ENCODE assay signal across 8 cellular contexts in genomic region chr6:37432590-37432915, GRCh38. TPM values are rescaled to one million over a fixed set of nuclear protein-coding genes. Genes with fewer than 3 reads are reported as not detected.
DNase-seq lines count a peak whose midpoint lies in the region; ATAC-seq, FAIRE-seq and TF ChIP-seq lines count a peak whose summit lies in the region.

No MANE protein-coding gene starts in this region.

- H4K8ac ChIP-seq in neuronal stem cell (ENCODE audit: low read depth, low read length): no peak overlapping the region

- no peaks in the 10 kb centered on the region for H3K79me1 ChIP-seq in neuronal stem cell (ENCODE audit: low read depth, low read length)

- DNase-seq in endothelial cell of umbilical vein (ENCODE audit: low read depth, low spot score) (no peak), neuronal stem cell (ENCODE audit: low spot score) (no peak), NCI-H187 (lab: John Stamatoyannopoulos, UW) (no peak), NCI-H524 treated with DMSO at 0.1 percent for 48 hours (lab: John Stamatoyannopoulos, UW) (no peak), posterior cingulate gyrus (no peak), dermis blood vessel endothelial cell (no peak)

- CTCF ChIA-PET in endothelial cell of umbilical vein (lab: Charles Lee): interaction anchor here (1.5 kb wide), 1 partner anchor 133 kb away, joined by 3 read pairs; no protein-coding TSS in a partner anchor

- H3K4me3 ChIP-seq in OCI-LY1 (ENCODE audit: low read depth, low read length, poor library complexity, severe bottlenecking) (peak overlapping the region; percentile 88), endothelial cell of umbilical vein (replicated peaks in 1 of 3; ENCODE audit: insufficient read depth in 1 of 3, low read depth in 1 of 3, low read length in 3 of 3) (peak overlapping the region; percentile 85 to 88 (median 87)), neuronal stem cell (ENCODE audit: low read length in 2 of 2) (peak overlapping the region; percentile 90)

- BruUV-seq in endothelial cell of umbilical vein (replicated peaks; lab: Mats Ljungman, UMichigan): TSS peak; percentile 92

- H3K23ac ChIP-seq in neuronal stem cell (ENCODE audit: low read depth, low read length, poor library complexity): no peak overlapping the region

- H3K36me3 ChIP-seq in OCI-LY1 (ENCODE audit: insufficient read depth, low read length): peaks cover 14% of the 10 kb centered on the region
- H3K36me3 ChIP-seq in endothelial cell of umbilical vein (ENCODE audit: control insufficient read depth in 2 of 2, extremely low read depth in 1 of 2, insufficient read depth in 2 of 2, low read length in 2 of 2): peaks cover 0 to 7% of the 10 kb centered on the region in 2 experiments
- H3K36me3 ChIP-seq in neuronal stem cell (replicated peaks in 1 of 2; ENCODE audit: control insufficient read depth in 2 of 2, insufficient read depth in 2 of 2, low read length in 2 of 2): peaks cover 10 to 21% of the 10 kb centered on the region in 2 donors

- dilution Hi-C loops in endothelial cell of umbilical vein (cut with MboI; ENCODE audit: extremely low pct_ligation_motif_present, low sequenced_read_pairs): no loop called here

- ATAC-seq in GM19463 (IDR thresholded peaks at IDR 0.05; ENCODE audit: unreplicated experiment): peak; percentile 2

- no peak overlapping the region for H2BK12ac ChIP-seq in neuronal stem cell (ENCODE audit: low read length)

- peak overlapping the region; percentile 76 for H3K4me2 ChIP-seq in OCI-LY1 (ENCODE audit: low read length)
- peak overlapping the region; percentile 95 for H3K4me2 ChIP-seq in endothelial cell of umbilical vein (ENCODE audit: insufficient read depth, low read length)
- H3K4me2 ChIP-seq in neuronal stem cell (ENCODE audit: insufficient read depth, low read length, poor library complexity, severe bottlenecking): peak overlapping the region; percentile 42

- H3K9me1 ChIP-seq in endothelial cell of umbilical vein (replicated peaks; ENCODE audit: control insufficient read depth, extremely low read depth, insufficient read depth, low read length): no peaks in the 10 kb centered on the region

- TF ChIP-seq CTCF in OCI-LY1 (IDR thresholded peaks at IDR 0.05; ENCODE audit: low read length): no peak
- no peak for TF ChIP-seq CTCF in endothelial cell of umbilical vein (IDR thresholded peaks at IDR 0.05; ENCODE audit: extremely low read depth in 1 of 2, insufficient read depth in 1 of 2, low read depth in 1 of 2, low read length in 2 of 2)

- H2AFZ ChIP-seq in OCI-LY1 (ENCODE audit: low read length): peak overlapping the region; percentile 97
- peak overlapping the region; percentile 99 for H2AFZ ChIP-seq in endothelial cell of umbilical vein (ENCODE audit: low read depth, low read length)
- H2AFZ ChIP-seq in neuronal stem cell (ENCODE audit: low read length): peak overlapping the region; percentile 85

- H3K27me3 ChIP-seq in OCI-LY1 (ENCODE audit: insufficient read depth, low read length) (no peaks in the 10 kb centered on the region), endothelial cell of umbilical vein (ENCODE audit: control insufficient read depth in 2 of 2, insufficient read depth in 2 of 2, low read length in 2 of 2) (peaks cover 2 to 7% of the 10 kb centered on the region in 2 experiments), neuronal stem cell (ENCODE audit: control insufficient read depth in 3 of 3, insufficient read depth in 3 of 3, low read depth in 1 of 3, low read length in 3 of 3) (peaks cover 0 to 3% (median 0%) of the 10 kb centered on the region in 3 experiments)

- no peaks in the 10 kb centered on the region for H3K9me3 ChIP-seq in OCI-LY1 (ENCODE audit: low read length)
- no peaks in the 10 kb centered on the region for H3K9me3 ChIP-seq in endothelial cell of umbilical vein (replicated peaks; ENCODE audit: control insufficient read depth, insufficient read depth, low read length)
- H3K9me3 ChIP-seq in neuronal stem cell (replicated peaks in 1 of 2; ENCODE audit: control insufficient read depth in 2 of 2, insufficient read depth in 1 of 2, low read depth in 1 of 2, low read length in 2 of 2): no peaks in the 10 kb centered on the region

- H3K79me2 ChIP-seq in OCI-LY1 (ENCODE audit: insufficient read depth, low read length) (no peaks in the 10 kb centered on the region), endothelial cell of umbilical vein (ENCODE audit: control insufficient read depth, insufficient read depth, low read length) (peaks cover 13% of the 10 kb centered on the region)

- peak overlapping the region; percentile 32 for H3K27ac ChIP-seq in OCI-LY1 (ENCODE audit: low read depth, low read length, poor library complexity, severe bottlenecking)
- H3K27ac ChIP-seq in endothelial cell of umbilical vein (ENCODE audit: insufficient read depth, low read depth, low read length): peak overlapping the region; percentile 31
- no peak overlapping the region for H3K27ac ChIP-seq in neuronal stem cell (replicated peaks; ENCODE audit: low read length)

- H3K4ac ChIP-seq in neuronal stem cell (ENCODE audit: low read length): no peak overlapping the region

- no peak for FAIRE-seq in endothelial cell of umbilical vein (lab: Jason Lieb, UNC)

- no peaks in the 10 kb centered on the region for H3F3A ChIP-seq in OCI-LY1 (ENCODE audit: insufficient read depth, low read length)

- no peak overlapping the region for H2BK120ac ChIP-seq in neuronal stem cell (ENCODE audit: low read depth, low read length)

- H3K9ac ChIP-seq in OCI-LY1 (ENCODE audit: low read length): peak overlapping the region; percentile 90
- peak overlapping the region; percentile 80 for H3K9ac ChIP-seq in endothelial cell of umbilical vein (replicated peaks; ENCODE audit: extremely low read depth, insufficient read depth, low read length)
- no peak overlapping the region for H3K9ac ChIP-seq in neuronal stem cell (ENCODE audit: low read depth, low read length, poor library complexity)

- no peak overlapping the region for H3K18ac ChIP-seq in neuronal stem cell (ENCODE audit: low read length)

- H4K20me1 ChIP-seq in OCI-LY1 (ENCODE audit: insufficient read depth, low read length) (no peaks in the 10 kb centered on the region), endothelial cell of umbilical vein (replicated peaks; ENCODE audit: control insufficient read depth, extremely low read depth, insufficient read depth, low read length) (no peaks in the 10 kb centered on the region)

- intact Hi-C loops in endothelial cell of umbilical vein (cut with micrococcal nuclease) (no loop called here), posterior cingulate gyrus (cut with DNase I) (no loop called here)

- H3K9me2 ChIP-seq in OCI-LY1 (ENCODE audit: low read depth, low read length): no peaks in the 10 kb centered on the region

- H4K91ac ChIP-seq in neuronal stem cell (ENCODE audit: low read depth, low read length, poor library complexity): no peak overlapping the region

- H3K14ac ChIP-seq in neuronal stem cell (ENCODE audit: low read length): no peak overlapping the region

- POLR2A ChIA-PET in endothelial cell of umbilical vein (lab: Charles Lee): no interaction called here

- TF ChIP-seq POLR2A in endothelial cell of umbilical vein (IDR thresholded peaks at IDR 0.05; ENCODE audit: low read depth, low read length): no peak

- H3K4me1 ChIP-seq in OCI-LY1 (ENCODE audit: insufficient read depth, low read length, severe bottlenecking): peaks cover 31% of the 10 kb centered on the region
- peaks cover 13% of the 10 kb centered on the region for H3K4me1 ChIP-seq in endothelial cell of umbilical vein (ENCODE audit: control insufficient read depth, extremely low read depth, insufficient read depth, low read length)
- H3K4me1 ChIP-seq in neuronal stem cell (ENCODE audit: control insufficient read depth in 2 of 2, insufficient read depth in 1 of 2, low read depth in 1 of 2, low read length in 2 of 2): peaks cover 2 to 4% of the 10 kb centered on the region in 2 donors

- no peak overlapping the region for H2AK5ac ChIP-seq in neuronal stem cell (ENCODE audit: low read depth, low read length)

- no peak overlapping the region for H2BK15ac ChIP-seq in neuronal stem cell (ENCODE audit: low read length)

- no CpG with 5 or more reads among the region's 7 CpGs for WGBS in neuronal stem cell (ENCODE audit: extremely low coverage in 2 of 2, insufficient read length in 2 of 2, insufficient replicate concordance in 1 of 2), 2 donors

- no peak overlapping the region for H2BK5ac ChIP-seq in neuronal stem cell (ENCODE audit: low read length)

TF ChIP-seq in endothelial cell of umbilical vein, 7 proteins besides CTCF, POLR2A, EP300 and RAD21:
- TF ChIP-seq EZH2 (IDR thresholded peaks at IDR 0.05; ENCODE audit: borderline replicate concordance, low read depth, low read length, severe bottlenecking) (no peak), MYC (IDR thresholded peaks at IDR 0.05; ENCODE audit: low read depth, low read length) (no peak), GATA2 (IDR thresholded peaks at IDR 0.05; ENCODE audit: insufficient read depth, insufficient read length, low read depth, low read length) (no peak), JUN (IDR thresholded peaks at IDR 0.05; ENCODE audit: borderline replicate concordance, insufficient read depth, insufficient read length, low read depth) (no peak), POLR2AphosphoS5 (IDR thresholded peaks at IDR 0.05; ENCODE audit: insufficient read depth, low read depth, low read length) (no peak), FOS (IDR thresholded peaks at IDR 0.05; ENCODE audit: borderline replicate concordance, insufficient read depth, low read length) (no peak)
- TF ChIP-seq, protein P1, sequence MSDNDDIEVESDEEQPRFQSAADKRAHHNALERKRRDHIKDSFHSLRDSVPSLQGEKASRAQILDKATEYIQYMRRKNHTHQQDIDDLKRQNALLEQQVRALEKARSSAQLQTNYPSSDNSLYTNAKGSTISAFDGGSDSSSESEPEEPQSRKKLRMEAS (IDR thresholded peaks at IDR 0.05; ENCODE audit: insufficient read depth, insufficient read length): no peak

RNA-seq across cellular contexts. Expression of gene CMTR1, which starts 0.5 kb away (rescaled TPM):
- total RNA-seq in endothelial cell of umbilical vein: 36.4 and 38.0 TPM in 2 replicates
- 16.9 and 19.5 TPM in 2 replicates for polyA plus RNA-seq in endothelial cell of umbilical vein
- 19.6 and 19.7 TPM in 2 replicates for polyA plus RNA-seq in endothelial cell of umbilical vein (2011; cell fraction: cytosol; rRNA removed)
- polyA plus RNA-seq in endothelial cell of umbilical vein (2011; cell fraction: nucleus; rRNA removed): 82.5 and 93.3 TPM in 2 replicates
- 24.2 and 27.6 TPM in 2 replicates for polyA plus RNA-seq in endothelial cell of umbilical vein (2012)
- 33.6 and 38.6 TPM in 2 replicates for polyA minus RNA-seq in endothelial cell of umbilical vein
- polyA minus RNA-seq in endothelial cell of umbilical vein (2011; cell fraction: cytosol; rRNA and poly(A)+ RNA removed): 9.6 TPM
- 21.2 and 25.1 TPM in 2 replicates for polyA minus RNA-seq in endothelial cell of umbilical vein (2011; cell fraction: nucleus; rRNA and poly(A)+ RNA removed)
- polyA plus RNA-seq in neuronal stem cell (2013, experiment 1 of 2): 20.1 TPM
- 18.2 TPM for polyA plus RNA-seq in neuronal stem cell (2013, experiment 2 of 2)
- total RNA-seq in dermis blood vessel endothelial cell: 41.0 and 47.6 TPM in 2 replicates

Comparison
In these comparisons a context has a peak if more than half of its experiments do, and no peak if none do; other contexts are left out.
1. H3K4me2 ChIP-seq: peak in every context shown above with its lines; median percentile 95 in endothelial cell of umbilical vein; 76 in OCI-LY1; 42 in neuronal stem cell.